7 cellular contexts compared by ENCODE assay signal in the genomic region with DNA sequence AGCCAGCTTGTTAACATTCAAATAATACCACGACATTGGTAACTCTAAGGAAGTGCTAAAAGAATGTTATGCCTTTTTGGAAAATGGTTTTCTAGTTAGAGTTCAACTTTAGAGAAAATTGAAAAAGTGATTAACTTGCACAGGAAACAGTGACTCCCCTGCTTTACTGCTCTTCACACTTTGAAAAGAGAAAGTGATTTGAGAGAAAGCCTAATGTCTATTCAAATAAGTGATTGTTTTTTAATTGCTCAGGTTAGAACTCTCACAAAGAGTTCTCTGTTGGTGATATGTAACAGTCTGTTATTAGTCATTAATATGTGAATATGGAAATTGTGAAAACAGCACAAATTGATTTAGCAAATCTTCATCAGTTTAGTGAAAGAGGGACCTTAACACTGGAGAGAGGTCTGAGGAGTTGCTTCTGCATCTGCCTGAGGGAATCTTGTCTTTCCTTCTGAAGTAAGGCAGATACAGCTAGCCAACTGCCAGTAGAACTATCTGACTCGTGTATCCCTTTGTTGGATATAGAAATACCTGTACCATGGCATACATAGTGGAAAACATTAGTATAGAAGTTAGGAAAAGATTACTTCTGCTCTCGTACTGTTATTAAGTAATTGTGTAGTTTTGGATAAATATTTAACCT. TPM values are rescaled to one million over a fixed set of nuclear protein-coding genes. Genes with fewer than 3 reads are reported as not detected.
DNase-seq lines count a peak whose midpoint lies in the region; ATAC-seq, FAIRE-seq and TF ChIP-seq lines count a peak whose summit lies in the region.

No MANE protein-coding gene starts in this region.

- no peak for TF ChIP-seq POLR2A in H1 (IDR thresholded peaks at IDR 0.05; ENCODE audit: control extremely low read depth in 1 of 2, low read depth in 2 of 2, low read length in 2 of 2)

- no peak overlapping the region for H2BK5ac ChIP-seq in H1 (ENCODE audit: low read depth, low read length)

- H3K27ac ChIP-seq in OCI-LY7 (ENCODE audit: low read depth, low read length, poor library complexity, severe bottlenecking) (peak overlapping the region; percentile 64), H1 (ENCODE audit: low read depth, low read length) (no peak overlapping the region), skin epidermis (peak overlapping the region in 12 of 21 experiments; percentile 10 to 70 (median 24))

- H3K36me3 ChIP-seq in OCI-LY7 (ENCODE audit: insufficient read depth, low read length): peaks cover 56% of the 10 kb centered on the region
- H3K36me3 ChIP-seq in H1 (ENCODE audit: control insufficient read depth in 2 of 4, insufficient read depth in 4 of 4, low read length in 3 of 4): no peaks in the 10 kb centered on the region; a peak in 1 of 8 replicates

- no peak for TF ChIP-seq RAD21 in H1 (IDR thresholded peaks at IDR 0.05 in 1 of 2, conservative IDR thresholded peaks at IDR 0.05 in 1 of 2; ENCODE audit: low read depth in 2 of 2, low read length in 2 of 2)

- no peak overlapping the region for H4K91ac ChIP-seq in H1 (replicated peaks; ENCODE audit: insufficient read length, low read length)

- H3K4me1 ChIP-seq in OCI-LY7 (ENCODE audit: insufficient read depth, low read length, poor library complexity, severe bottlenecking) (peaks cover 84% of the 10 kb centered on the region), H1 (replicated peaks in 1 of 4; ENCODE audit: control insufficient read depth in 3 of 4, insufficient read depth in 4 of 4, low read length in 3 of 4) (peaks cover 0 to 37% (median 4%) of the 10 kb centered on the region in 4 experiments; a peak in 4 of 7 replicates)

- H3K4ac ChIP-seq in H1 (replicated peaks; ENCODE audit: insufficient read length, low read depth, low read length): no peak overlapping the region

- TF ChIP-seq CTCF in OCI-LY7 (conservative IDR thresholded peaks at IDR 0.05; ENCODE audit: low read length): no peak
- no peak for TF ChIP-seq CTCF in H1 (IDR thresholded peaks at IDR 0.05; ENCODE audit: control extremely low read depth in 1 of 3, insufficient read depth in 1 of 3, low read depth in 1 of 3, low read length in 3 of 3)

- 0 out of 2 replicates have a peak overlapping the region, but pooled peaks have one; percentile 2 for H2AFZ ChIP-seq in OCI-LY7 (ENCODE audit: low read length)
- no peak overlapping the region for H2AFZ ChIP-seq in H1 (ENCODE audit: low read length)

- BruUV-seq in OCI-LY7 (replicated peaks; lab: Mats Ljungman, UMichigan): no TSS peak

- H3K9me3 ChIP-seq in OCI-LY7 (ENCODE audit: low read length) (no peaks in the 10 kb centered on the region; the same call in 1 of the 2 replicates), H1 (ENCODE audit: insufficient read depth in 2 of 2, low read depth in 1 of 2, low read length in 1 of 2) (no peaks in the 10 kb centered on the region; a peak in 1 of 4 replicates)

- H2AK5ac ChIP-seq in H1 (ENCODE audit: low read depth, low read length): no peak overlapping the region

- H2BK20ac ChIP-seq in H1 (ENCODE audit: low read length): no peak overlapping the region

- H4K20me1 ChIP-seq in OCI-LY7 (ENCODE audit: insufficient read depth, low read length) (no peaks in the 10 kb centered on the region), H1 (replicated peaks in 1 of 2; ENCODE audit: control insufficient read depth in 1 of 2, insufficient read depth in 2 of 2, low read length in 2 of 2) (peaks cover 3% of the 10 kb centered on the region in 2 experiments)

- H3K79me1 ChIP-seq in H1 (ENCODE audit: low read depth, low read length): no peaks in the 10 kb centered on the region

- DNase-seq in OCI-LY7 (ENCODE audit: low spot score) (no peak), H1 (ENCODE audit: low read depth in 1 of 2, low spot score in 2 of 2) (no peak), NCI-H146 treated with DMSO at 0.1 percent for 48 hours (lab: John Stamatoyannopoulos, UW; ENCODE audit: unreplicated experiment) (no peak), NOMO-1 (lab: John Stamatoyannopoulos, UW; ENCODE audit: unreplicated experiment in 2 of 2) (no peak)
- DNase-seq in stimulated activated CD4-positive, alpha-beta T cell treated with anti-CD3 and anti-CD28 coated beads, Interleukin-2, amount 100 ng/mL, for 48 hours: no peak

- no peak overlapping the region for H2BK120ac ChIP-seq in H1 (replicated peaks; ENCODE audit: low read depth, low read length)

- H4K5ac ChIP-seq in H1 (ENCODE audit: insufficient read length, low read depth, low read length): peak overlapping the region; percentile 58

- no peak for TF ChIP-seq EP300 in H1 (IDR thresholded peaks at IDR 0.05; ENCODE audit: borderline replicate concordance in 1 of 2, low read depth in 2 of 2, low read length in 2 of 2)

- CTCF ChIA-PET in OCI-LY7 (lab: Charles Lee; ENCODE audit: unreplicated experiment): no interaction called here
- CTCF ChIA-PET in H1 (lab: Charles Lee; ENCODE audit: partially characterized antibody): no interaction called here

- H2BK12ac ChIP-seq in H1 (ENCODE audit: low read depth, low read length): no peak overlapping the region

- no peak overlapping the region for H3K23ac ChIP-seq in H1 (ENCODE audit: insufficient read length)

- H3K9me2 ChIP-seq in OCI-LY7 (ENCODE audit: insufficient read depth, low read length): no peaks in the 10 kb centered on the region

- H3K14ac ChIP-seq in H1 (ENCODE audit: insufficient read length): no peak overlapping the region

- WGBS in H1 (ENCODE audit: extremely low coverage in 1 of 2, insufficient coverage in 1 of 2, insufficient read length in 1 of 2, insufficient replicate concordance in 2 of 2, low coverage in 1 of 2, low lambda C conversion rate in 2 of 2, missing lambda C conversion rate in 1 of 2), 2 experiments: 57% methylated on average over 2 of the region's 3 CpGs; no CpG with 5 or more reads in 1 of the 2 experiments

- ATAC-seq in GM18520 (IDR thresholded peaks at IDR 0.05; ENCODE audit: unreplicated experiment): peak; percentile 21

- no peak overlapping the region for H4K8ac ChIP-seq in H1 (ENCODE audit: extremely low read depth, insufficient read depth, low read length)

- no peaks in the 10 kb centered on the region for H3K23me2 ChIP-seq in H1 (ENCODE audit: low read depth, low read length)

- H3K4me3 ChIP-seq in OCI-LY7 (ENCODE audit: low read depth, low read length, poor library complexity, severe bottlenecking) (peak overlapping the region; percentile 38), H1 (ENCODE audit: extremely low read depth in 1 of 4, insufficient read depth in 2 of 4, low read depth in 3 of 4, low read length in 4 of 4) (0 out of 8 replicates have a peak overlapping the region, but pooled peaks of 1 of the 4 experiments have one; percentile 15), skin epidermis (no peak overlapping the region)

- H3K79me2 ChIP-seq in OCI-LY7 (ENCODE audit: insufficient read depth, low read depth, low read length) (peaks cover 99% of the 10 kb centered on the region), H1 (ENCODE audit: control insufficient read depth in 1 of 2, insufficient read depth in 2 of 2, low read length in 2 of 2) (peaks cover 16 to 99% of the 10 kb centered on the region in 2 experiments; a peak in 3 of 4 replicates)

- intact Hi-C loops in OCI-LY7 (cut with micrococcal nuclease; ENCODE audit: unreplicated experiment): no loop called here

- no peak overlapping the region for H3K56ac ChIP-seq in H1 (replicated peaks; ENCODE audit: insufficient read length, low read depth, low read length)

- FAIRE-seq in H1 (lab: Jason Lieb, UNC): peak; percentile 74

- no peaks in the 10 kb centered on the region for H3K27me3 ChIP-seq in H1 (replicated peaks in 1 of 4; ENCODE audit: control insufficient read depth in 3 of 4, extremely low read depth in 1 of 4, insufficient read depth in 3 of 4, low read length in 3 of 4)

- no peak overlapping the region for H3K9ac ChIP-seq in H1 (replicated peaks in 1 of 4; ENCODE audit: extremely low read depth in 1 of 4, low read depth in 3 of 4, low read length in 3 of 4)

- no peak overlapping the region for H3K18ac ChIP-seq in H1 (ENCODE audit: extremely low read depth, low read length)

- no peak overlapping the region for H2BK15ac ChIP-seq in H1 (ENCODE audit: low read length)

- H3K4me2 ChIP-seq in OCI-LY7 (ENCODE audit: low read length) (peak overlapping the region; percentile 67), H1 (ENCODE audit: insufficient read depth in 1 of 2, low read depth in 2 of 2, low read length in 2 of 2) (peak overlapping the region in 1 of 2 experiments; percentile 31; a peak in 2 of 4 replicates)

- POLR2A ChIA-PET in OCI-LY7 (lab: Charles Lee) (no interaction called here), H1 (lab: Charles Lee; ENCODE audit: partially characterized antibody) (interaction anchor here (0.6 to 1.7 kb wide), 6 partner anchors 10 to 133 kb away, joined by 3 to 7 read pairs (median 4); a partner anchor contains a TSS)

TF ChIP-seq in H1, 55 proteins besides CTCF, POLR2A, EP300 and RAD21:
- TF ChIP-seq POU5F1 (IDR thresholded peaks at IDR 0.05; ENCODE audit: low read depth, low read length) (no peak), TAF1 (IDR thresholded peaks at IDR 0.05; ENCODE audit: low read depth, low read length) (no peak), CBX8 (IDR thresholded peaks at IDR 0.05; ENCODE audit: borderline replicate concordance, low read depth, low read length) (no peak), TAF7 (optimal IDR thresholded peaks at IDR 0.05; ENCODE audit: borderline replicate concordance, low read depth, low read length) (no peak)

RNA-seq across cellular contexts. Expression of a gene that starts 25.5 kb away (rescaled TPM):
- total RNA-seq in OCI-LY7 (2014; rRNA removed; shearing (Covaris generic)): 55.6 and 69.8 TPM in 2 replicates
- total RNA-seq in OCI-LY7 (2022): 66.0 and 85.6 TPM in 2 replicates
- 148 and 149 TPM in 2 replicates for total RNA-seq in H1 (2021; fragmentation: NEBNext Ultra II Directional; extraction: Animal tissue kit (Norgen Biotek cat#: 25700))
- polyA plus RNA-seq in H1 (2011; rRNA removed): 34.2 and 47.1 TPM in 2 replicates
- polyA plus RNA-seq in H1 (2011; cell fraction: cytosol; rRNA removed): 30.2 TPM
- polyA plus RNA-seq in H1 (2011; cell fraction: nucleus; rRNA removed): 58.7 TPM
- polyA plus RNA-seq in H1 (2012, experiment 1 of 2): 30.0 to 46.2 TPM (median 35.6 TPM) in 4 replicates
- polyA plus RNA-seq in H1 (2012, experiment 2 of 2): 1.7 TPM
- polyA plus RNA-seq in H1 (2013, experiment 1 of 2): 38.2 TPM
- polyA plus RNA-seq in H1 (2013, experiment 2 of 2): 37.4 TPM
- 118 and 132 TPM in 2 replicates for polyA minus RNA-seq in H1 (2011; rRNA and poly(A)+ RNA removed)
- polyA minus RNA-seq in H1 (2011; cell fraction: cytosol; rRNA and poly(A)+ RNA removed): 81.7 TPM
- polyA minus RNA-seq in H1 (2011; cell fraction: nucleus; rRNA and poly(A)+ RNA removed): 149 TPM
